21 cellular contexts compared by ENCODE assay signal in genomic region chr3:156776046-156776445, GRCh38. TPM values are rescaled to one million over a fixed set of nuclear protein-coding genes. Genes with fewer than 3 reads are reported as not detected.
"Had no signal": no experiment of that assay in that cellular context is flagged by ENCODE, and none has a peak within 500 bp of the region (broad histone marks: within the 10 kb centered on the region; RNA-seq: fewer than 3 reads in every experiment).

No MANE protein-coding gene starts in this region.

- H3K27me3 ChIP-seq: esophagus muscularis mucosa, left lung, neutrophil had no signal

- H3K4me3 ChIP-seq: esophagus muscularis mucosa, left lung, mucosa of descending colon, skin epidermis had no signal

- H3K36me3 ChIP-seq: esophagus muscularis mucosa, left lung, neutrophil had no signal

- DNase-seq: activated CD4-positive, alpha-beta T cell treated with anti-CD3 and anti-CD28 coated beads, Interleukin-2, amount 50 U/mL, for 1 hour; activated naive CD4-positive, alpha-beta T cell treated with Interleukin-2 at 50 U/mL for 16 hours; anterior cingulate cortex; cerebellar nuclear complex; hippocampal formation; kidney; left lung; mucosa of descending colon; naive thymus-derived CD4-positive, alpha-beta T cell; right cardiac atrium; stimulated activated CD4-positive, alpha-beta T cell treated with anti-CD3 and anti-CD28 coated beads, Interleukin-15, amount 100 ng/mL, for 24 hours; stimulated activated CD4-positive, alpha-beta T cell treated with anti-CD3 and anti-CD28 coated beads, Interleukin-4, amount 100 ng/mL, for 4 hours; stimulated activated CD8-positive, alpha-beta memory T cell treated with anti-CD3 and anti-CD28 coated beads, Interleukin-4, amount 100 ng/mL, for 48 hours; stimulated activated naive CD4-positive, alpha-beta T cell treated with Interleukin-2 at 50 U/mL for 16 hours; trophoblast cell had no signal

- H3K4me1 ChIP-seq: left lung had no signal

- H3K27ac ChIP-seq: esophagus muscularis mucosa, left lung, neutrophil had no signal

- ATAC-seq: activated CD4-positive, CD25-positive, alpha-beta regulatory T cell treated with anti-CD3 and anti-CD28 coated beads, Interleukin-2, amount 50 U/mL, for 24 hours; activated T-helper 17 cell treated with anti-CD3 and anti-CD28 coated beads, Interleukin-2, amount 50 U/mL, for 72 hours; left lung; mucosa of descending colon; naive thymus-derived CD4-positive, alpha-beta T cell; right cardiac atrium had no signal

- H3K9me3 ChIP-seq: esophagus muscularis mucosa, left lung, mucosa of descending colon, neutrophil had no signal

RNA-seq across cellular contexts. Expression of gene LEKR1, which starts 50.1 kb away (rescaled TPM):
- total RNA-seq: glomerular endothelial cell had no signal
